ENCODE assay signal across 22 cellular contexts in the genomic region with DNA sequence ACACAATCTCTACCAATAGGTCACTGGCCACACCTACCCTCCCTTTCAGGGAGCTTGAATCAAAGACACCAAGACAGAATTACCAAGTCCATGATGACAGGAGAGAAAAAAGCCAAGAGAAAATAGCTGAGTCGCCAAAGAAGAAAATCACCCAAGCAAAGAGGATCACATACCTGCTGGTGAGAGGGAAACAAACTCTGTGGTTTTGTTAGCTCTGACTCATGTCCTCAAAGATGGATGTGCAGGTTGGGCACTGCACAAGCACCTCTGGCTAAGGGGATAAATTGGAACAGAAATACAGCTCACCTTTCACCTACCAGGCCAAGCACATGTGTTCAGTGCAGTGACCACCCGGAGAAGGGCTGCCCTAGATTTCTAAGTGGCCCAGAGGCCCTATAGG.
DNase-seq lines count a peak whose midpoint lies in the region; ATAC-seq, FAIRE-seq and TF ChIP-seq lines count a peak whose summit lies in the region.
"Had no signal": no experiment of that assay in that cellular context is flagged by ENCODE, and none has a peak within 500 bp of the region (broad histone marks: within the 10 kb centered on the region; RNA-seq: fewer than 3 reads in every experiment).

No MANE protein-coding gene starts in this region.

- TF ChIP-seq CTCF in GM12878 (IDR thresholded peaks at IDR 0.05 in 2 of 3, conservative IDR thresholded peaks at IDR 0.05 in 1 of 3; ENCODE audit: control insufficient read depth in 2 of 3, extremely low read depth in 1 of 3, insufficient read depth in 1 of 3, low read depth in 3 of 3, low read length in 3 of 3), result no peak
- TF ChIP-seq CTCF in ovary (IDR thresholded peaks at IDR 0.05), result no peak

- no peak overlapping the region for H3K4me2 ChIP-seq in GM12878 (ENCODE audit: control insufficient read depth, insufficient read depth)

- H3K27ac ChIP-seq in GM12878 (ENCODE audit: control insufficient read depth, insufficient read depth), result no peak overlapping the region
- H3K27ac ChIP-seq in ovary, result no peak overlapping the region
- H3K27ac ChIP-seq: left ventricle myocardium inferior, WERI-Rb-1 had no signal

- no peak for TF ChIP-seq RAD21 in GM12878 (IDR thresholded peaks at IDR 0.05; ENCODE audit: insufficient read depth, low read depth, low read length)

- TF ChIP-seq POLR2A in GM12878 (IDR thresholded peaks at IDR 0.05; ENCODE audit: low read depth, low read length), result no peak
- TF ChIP-seq POLR2A in ovary (IDR thresholded peaks at IDR 0.05), result no peak

- SMC1A ChIA-PET in GM12878 (lab: Charles Lee; ENCODE audit: uncharacterized antibody, unreplicated experiment), result no interaction called here

- no TSS peak for BruUV-seq in GM12878 (replicated peaks; lab: Mats Ljungman, UMichigan)

- H3K36me3 ChIP-seq in GM12878 (ENCODE audit: control insufficient read depth in 2 of 2, insufficient read depth in 2 of 2, low read length in 1 of 2) (no peaks in the 10 kb centered on the region), ovary (no peaks in the 10 kb centered on the region)
- H3K36me3 ChIP-seq: left ventricle myocardium inferior, MG63, WERI-Rb-1 had no signal

- H4K20me1 ChIP-seq in GM12878 (ENCODE audit: control insufficient read depth, insufficient read depth), result no peaks in the 10 kb centered on the region

- TF ChIP-seq EP300 in GM12878 (IDR thresholded peaks at IDR 0.05; ENCODE audit: borderline replicate concordance in 1 of 2, control insufficient read depth in 1 of 2, low read depth in 2 of 2, low read length in 2 of 2), result no peak
- no peak for TF ChIP-seq EP300 in ovary (IDR thresholded peaks at IDR 0.05)

- H3K9me3 ChIP-seq in GM12878 (replicated peaks; ENCODE audit: control insufficient read depth, insufficient read depth, low read length) (no peaks in the 10 kb centered on the region), ovary (no peaks in the 10 kb centered on the region)
- H3K9me3 ChIP-seq: left ventricle myocardium inferior, MG63 had no signal

- intact Hi-C loops in GM12878 (cut with micrococcal nuclease; ENCODE audit: unreplicated experiment), result no loop called here
- intact Hi-C loops in ovary (cut with DNase I), result no loop called here

- H2AFZ ChIP-seq in GM12878 (ENCODE audit: control insufficient read depth, low read depth, low read length), result no peak overlapping the region

- in situ Hi-C loops in GM12878 (cut with MboI), result no loop called here

- H3K27me3 ChIP-seq in GM12878 (replicated peaks in 1 of 2; ENCODE audit: control insufficient read depth in 2 of 2, insufficient read depth in 2 of 2, low read length in 1 of 2), result no peaks in the 10 kb centered on the region
- no peaks in the 10 kb centered on the region for H3K27me3 ChIP-seq in ovary
- H3K27me3 ChIP-seq: MG63 had no signal

- POLR2A ChIA-PET in GM12878 (lab: Charles Lee), result no interaction called here

- H3K4me1 ChIP-seq in GM12878 (ENCODE audit: control insufficient read depth, insufficient read depth, low read length) (no peaks in the 10 kb centered on the region), ovary (ENCODE audit: insufficient read depth) (no peaks in the 10 kb centered on the region)
- H3K4me1 ChIP-seq: left ventricle myocardium inferior had no signal

- H3K9ac ChIP-seq in GM12878 (ENCODE audit: control insufficient read depth, insufficient read depth, low read length), result no peak overlapping the region

- CTCF ChIA-PET in GM12878 (lab: Yijun Ruan, JAX), result interaction anchor here (1.2 kb wide), 1 partner anchor 10 kb away, joined by 3 read pairs; no protein-coding TSS in a partner anchor

- RAD21 ChIA-PET in GM12878 (lab: Charles Lee; ENCODE audit: unreplicated experiment), result no interaction called here

- DNase-seq in HT1080 (ENCODE audit: low read depth) (peak; percentile 47), GM12878 (ENCODE audit: low read depth, low spot score) (no peak), renal cortical epithelial cell (ENCODE audit: low read depth) (peak; percentile 89), ovary (no peak), activated gamma-delta T cell treated with Interleukin-2 at 50 U/mL for 16 hours (no peak), iPS-NIHi7 (ENCODE audit: extremely low spot score) (no peak)
- DNase-seq: activated CD8-positive, alpha-beta T cell treated with anti-CD3 and anti-CD28 coated beads for 36 hours; activated naive CD8-positive, alpha-beta T cell treated with anti-CD3 and anti-CD28 coated beads, Interleukin-2, amount 50 U/mL, for 24 hours; caudate nucleus; effector CD8-positive, alpha-beta T cell; hypothalamus; left ventricle myocardium inferior; MG63; NCI-H2081; NCI-H526 treated with DMSO at 0.1 percent for 48 hours; occipital lobe; stimulated activated CD4-positive, alpha-beta T cell treated with anti-CD3 and anti-CD28 coated beads, Interleukin-2, amount 100 ng/mL, for 24 hours; T-cell; WERI-Rb-1 had no signal

- no peak overlapping the region for H3K4me3 ChIP-seq in GM12878
- no peak overlapping the region for H3K4me3 ChIP-seq in ovary
- H3K4me3 ChIP-seq: left ventricle myocardium inferior, MG63 had no signal

- WGBS in GM12878 (ENCODE audit: insufficient coverage, insufficient replicate concordance, low lambda C conversion rate, missing lambda C conversion rate), result 7% methylated on average over 2 of the region's 2 CpGs
- 65 to 82% (median 74%) methylated on average over 2 of the region's 2 CpGs for WGBS in ovary, 3 donors

- ATAC-seq in GM18868 (IDR thresholded peaks at IDR 0.05; ENCODE audit: unreplicated experiment) (peak; percentile 80), GM12878 (peak; percentile 31; the same call in 1 of the 3 replicates)
- ATAC-seq: activated CD8-positive, alpha-beta T cell treated with anti-CD3 and anti-CD28 coated beads for 36 hours; activated naive CD8-positive, alpha-beta T cell treated with anti-CD3 and anti-CD28 coated beads, Interleukin-2, amount 50 U/mL, for 24 hours; sciatic nerve; T-cell had no signal

- no peak for FAIRE-seq in GM12878 (lab: Jason Lieb, UNC)
- FAIRE-seq: GM18507 had no signal

- H3K79me2 ChIP-seq in GM12878 (ENCODE audit: control insufficient read depth, insufficient read depth, low read length), result no peaks in the 10 kb centered on the region

TF ChIP-seq in GM12878, 131 proteins besides CTCF, POLR2A, EP300 and RAD21:
- TF ChIP-seq, protein P1, sequence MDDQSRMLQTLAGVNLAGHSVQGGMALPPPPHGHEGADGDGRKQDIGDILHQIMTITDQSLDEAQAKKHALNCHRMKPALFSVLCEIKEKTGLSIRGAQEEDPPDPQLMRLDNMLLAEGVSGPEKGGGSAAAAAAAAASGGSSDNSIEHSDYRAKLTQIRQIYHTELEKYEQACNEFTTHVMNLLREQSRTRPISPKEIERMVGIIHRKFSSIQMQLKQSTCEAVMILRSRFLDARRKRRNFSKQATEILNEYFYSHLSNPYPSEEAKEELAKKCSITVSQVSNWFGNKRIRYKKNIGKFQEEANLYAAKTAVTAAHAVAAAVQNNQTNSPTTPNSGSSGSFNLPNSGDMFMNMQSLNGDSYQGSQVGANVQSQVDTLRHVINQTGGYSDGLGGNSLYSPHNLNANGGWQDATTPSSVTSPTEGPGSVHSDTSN (IDR thresholded peaks at IDR 0.05; ENCODE audit: insufficient replicate concordance, low read depth, low read length), result no peak
- TF ChIP-seq CHD4 (IDR thresholded peaks at IDR 0.05), result no peak
- no peak for TF ChIP-seq MYC (IDR thresholded peaks at IDR 0.05; ENCODE audit: insufficient read depth, insufficient read length, insufficient replicate concordance, low read length, severe bottlenecking)
- no peak for TF ChIP-seq ESRRA (IDR thresholded peaks at IDR 0.05; ENCODE audit: low read length)
- TF ChIP-seq JUNB (IDR thresholded peaks at IDR 0.05), result no peak
- TF ChIP-seq, protein P2, sequence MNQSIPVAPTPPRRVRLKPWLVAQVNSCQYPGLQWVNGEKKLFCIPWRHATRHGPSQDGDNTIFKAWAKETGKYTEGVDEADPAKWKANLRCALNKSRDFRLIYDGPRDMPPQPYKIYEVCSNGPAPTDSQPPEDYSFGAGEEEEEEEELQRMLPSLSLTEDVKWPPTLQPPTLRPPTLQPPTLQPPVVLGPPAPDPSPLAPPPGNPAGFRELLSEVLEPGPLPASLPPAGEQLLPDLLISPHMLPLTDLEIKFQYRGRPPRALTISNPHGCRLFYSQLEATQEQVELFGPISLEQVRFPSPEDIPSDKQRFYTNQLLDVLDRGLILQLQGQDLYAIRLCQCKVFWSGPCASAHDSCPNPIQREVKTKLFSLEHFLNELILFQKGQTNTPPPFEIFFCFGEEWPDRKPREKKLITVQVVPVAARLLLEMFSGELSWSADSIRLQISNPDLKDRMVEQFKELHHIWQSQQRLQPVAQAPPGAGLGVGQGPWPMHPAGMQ (IDR thresholded peaks at IDR 0.05; ENCODE audit: borderline replicate concordance), result no peak

Comparison
In these comparisons a context has a peak if more than half of its experiments do, and no peak if none do; other contexts are left out.
1. DNase-seq: peak in HT1080 (single experiment) and renal cortical epithelial cell (single experiment); none in GM12878 (single experiment), ovary (0 of 5), activated gamma-delta T cell treated with Interleukin-2 at 50 U/mL for 16 hours (single experiment) and iPS-NIHi7 (single experiment).